ENCODE assay signal across 18 cellular contexts in genomic region chr15:90067181-90067952, GRCh38. TPM values are rescaled to one million over a fixed set of nuclear protein-coding genes. Genes with fewer than 3 reads are reported as not detected.
DNase-seq lines count a peak whose midpoint lies in the region; ATAC-seq and TF ChIP-seq lines count a peak whose summit lies in the region.
"Had no signal": no experiment of that assay in that cellular context is flagged by ENCODE, and none has a peak within 500 bp of the region (broad histone marks: within the 10 kb centered on the region; RNA-seq: fewer than 3 reads in every experiment).

No MANE protein-coding gene starts in this region.

- H3K36me3 ChIP-seq in RWPE2 (ENCODE audit: low read depth) (peaks cover 28% of the 10 kb centered on the region), spleen (peaks cover 0 to 38% (median 20%) of the 10 kb centered on the region in 6 donors)

- H3K9me3 Mint-ChIP-seq in CD14-positive monocyte, result no peaks in the 10 kb centered on the region
- H3K9me3 Mint-ChIP-seq: CD4-positive, CD25-positive, alpha-beta regulatory T cell had no signal

- H3K36me3 Mint-ChIP-seq in CD14-positive monocyte, result peaks cover 31 to 49% of the 10 kb centered on the region in 2 donors

- no peaks in the 10 kb centered on the region for H3K27me3 Mint-ChIP-seq in CD14-positive monocyte (ENCODE audit: low read depth in 3 of 3)
- H3K27me3 Mint-ChIP-seq: CD4-positive, CD25-positive, alpha-beta regulatory T cell had no signal

- WGBS in spleen, 5 donors, result 89 to 94% (median 93%) methylated on average over 44 to 55 of the region's 55 CpGs

- H3K4me1 ChIP-seq in RWPE2 (ENCODE audit: insufficient read depth, poor library complexity, severe bottlenecking) (peaks cover 7% of the 10 kb centered on the region), spleen (peaks cover 33 to 88% (median 64%) of the 10 kb centered on the region in 6 donors)
- H3K4me1 ChIP-seq: Caco-2 had no signal

- H3K4me1 Mint-ChIP-seq in CD14-positive monocyte, result peaks cover 66% of the 10 kb centered on the region

- H3K4me3 Mint-ChIP-seq in CD14-positive monocyte, result no peak overlapping the region
- H3K4me3 Mint-ChIP-seq: CD4-positive, CD25-positive, alpha-beta regulatory T cell had no signal

- intact Hi-C loops in CD14-positive monocyte (cut with micrococcal nuclease) (loop anchor here in 1 of 2 donors (5.0 kb wide), 1 partner anchor 60 kb away; no protein-coding TSS in a partner anchor), spleen (cut with DNase I; ENCODE audit: low total_unique reads) (loop anchor here (10.0 kb wide), 1 partner anchor 63 kb away; the partner anchor contains the start of gene ZNF710)

- H3K27ac ChIP-seq in RWPE2 (ENCODE audit: poor library complexity, severe bottlenecking) (no peak overlapping the region), spleen (peak overlapping the region in 5 of 8 donors; percentile 33 to 97 (median 47))

- H3K4me3 ChIP-seq in RWPE2 (ENCODE audit: severe bottlenecking), result no peak overlapping the region
- H3K4me3 ChIP-seq in spleen, result no peak overlapping the region
- H3K4me3 ChIP-seq: MG63 had no signal

- H3K9me3 ChIP-seq in RWPE2 (ENCODE audit: severe bottlenecking) (no peaks in the 10 kb centered on the region), spleen (no peaks in the 10 kb centered on the region)
- H3K9me3 ChIP-seq: Caco-2, MG63 had no signal

- no peak for ATAC-seq in RWPE2 (ENCODE audit: low read depth)
- no peak for ATAC-seq in left lobe of liver
- no peak for ATAC-seq in HG03025 (IDR thresholded peaks at IDR 0.05; ENCODE audit: low FRiP score, unreplicated experiment)

- no peak for TF ChIP-seq POLR2A in spleen (IDR thresholded peaks at IDR 0.05)

- no peak for TF ChIP-seq CTCF in CD14-positive monocyte (IDR thresholded peaks at IDR 0.05)
- no peak for TF ChIP-seq CTCF in RWPE2 (IDR thresholded peaks at IDR 0.05; ENCODE audit: poor library complexity, severe bottlenecking)
- TF ChIP-seq CTCF in spleen (IDR thresholded peaks at IDR 0.05 in 8 of 11, conservative IDR thresholded peaks at IDR 0.05 in 3 of 11), result no peak

- DNase-seq in CD14-positive monocyte (ENCODE audit: low spot score), result no peak
- DNase-seq in RWPE2 (ENCODE audit: low spot score), result peak; percentile 74
- peak; percentile 46 for DNase-seq in left lobe of liver (ENCODE audit: low spot score)
- DNase-seq in spleen, result no peak
- DNase-seq in activated CD8-positive, alpha-beta memory T cell treated with anti-CD3 and anti-CD28 coated beads for 24 hours, result no peak
- no peak for DNase-seq in activated gamma-delta T cell treated with Interleukin-2 at 50 U/mL for 16 hours
- DNase-seq in cerebellar cortex (ENCODE audit: low spot score), result no peak
- DNase-seq: ACHN; Caco-2; CD4-positive, CD25-positive, alpha-beta regulatory T cell; GF-D8; MG63; NCI-H1048; NCI-H1436 treated with DMSO at 0.1 percent for 48 hours; NCI-H2029; NCI-H345; NCI-H524 treated with DMSO at 0.1 percent for 48 hours had no signal

- no peaks in the 10 kb centered on the region for H3K27me3 ChIP-seq in RWPE2 (ENCODE audit: insufficient read depth, poor library complexity, severe bottlenecking)
- no peaks in the 10 kb centered on the region for H3K27me3 ChIP-seq in spleen (replicated peaks in 1 of 7)
- H3K27me3 ChIP-seq: MG63 had no signal

- peak overlapping the region in 4 of 7 donors; percentile 8 to 88 (median 76) for H3K27ac Mint-ChIP-seq in CD14-positive monocyte

RNA-seq across cellular contexts. Expression of gene IDH2, which starts 34.9 kb away (rescaled TPM):
- polyA plus RNA-seq in CD14-positive monocyte, result 100 to 1,000 TPM in 1 of 2 donors, 10 to 100 TPM in 1; 82.2 to 115 TPM
- total RNA-seq in left lobe of liver, result 292 TPM
- total RNA-seq in spleen, result 10 to 100 TPM; 42.8 to 70.9 (median 52.5) TPM
- polyA plus RNA-seq in spleen, result 10 to 100 TPM; 36.4 to 57.8 (median 53.5) TPM

Comparison
In these comparisons a context has a peak if more than half of its experiments do, and no peak if none do; other contexts are left out.
1. DNase-seq: peak in RWPE2 (single experiment) and left lobe of liver (single experiment); none in CD14-positive monocyte (single experiment), spleen (single experiment), activated CD8-positive, alpha-beta memory T cell treated with anti-CD3 and anti-CD28 coated beads for 24 hours (single experiment), activated gamma-delta T cell treated with Interleukin-2 at 50 U/mL for 16 hours (single experiment) and cerebellar cortex (single experiment).